24 cellular contexts compared by ENCODE assay signal in genomic region chr7:66348531-66348930, GRCh38.
DNase-seq lines count a peak whose midpoint lies in the region; ATAC-seq and TF ChIP-seq lines count a peak whose summit lies in the region.
"Had no signal": no experiment of that assay in that cellular context is flagged by ENCODE, and none has a peak within 500 bp of the region (broad histone marks: within the 10 kb centered on the region; RNA-seq: fewer than 3 reads in every experiment).

No MANE protein-coding gene starts in this region.

- 16 to 26% (median 19%) methylated on average over 4 of the region's 4 CpGs for WGBS in spleen, 5 donors

- H3K9me3 ChIP-seq in lower lobe of right lung, result no peaks in the 10 kb centered on the region
- H3K9me3 ChIP-seq in spleen, result peaks cover 0 to 10% (median 4%) of the 10 kb centered on the region in 8 donors
- H3K9me3 ChIP-seq: testis had no signal

- ATAC-seq in lower lobe of right lung (peak in 1 of 2 donors; percentile 18), HG03457 (IDR thresholded peaks at IDR 0.05; ENCODE audit: unreplicated experiment) (no peak)
- ATAC-seq: activated naive CD8-positive, alpha-beta T cell treated with anti-CD3 and anti-CD28 coated beads, Interleukin-2, amount 50 U/mL, for 24 hours; T-cell had no signal

- TF ChIP-seq POLR2A in NB4 (IDR thresholded peaks at IDR 0.05; ENCODE audit: extremely low read depth, insufficient read length) (no peak), spleen (IDR thresholded peaks at IDR 0.05) (no peak)

- in situ Hi-C loops in KBM-7 (cut with MboI; ENCODE audit: low pct_unique_long_range_greater_than_20kb, low sequenced_read_pairs), result no loop called here

- H3K4me3 ChIP-seq in NB4 (ENCODE audit: low read depth, low read length) (peak overlapping the region; percentile 18), choroid plexus epithelial cell (ENCODE audit: low read depth, low read length) (no peak overlapping the region), lower lobe of right lung (no peak overlapping the region), spleen (no peak overlapping the region)
- H3K4me3 ChIP-seq: cardiac muscle cell, dorsolateral prefrontal cortex, neural progenitor cell, testis had no signal

- TF ChIP-seq CTCF in NB4 (IDR thresholded peaks at IDR 0.05; ENCODE audit: low read depth, low read length) (no peak), choroid plexus epithelial cell (conservative IDR thresholded peaks at IDR 0.05; ENCODE audit: low read depth, low read length) (no peak), lower lobe of right lung (IDR thresholded peaks at IDR 0.05) (no peak), spleen (IDR thresholded peaks at IDR 0.05 in 8 of 11, conservative IDR thresholded peaks at IDR 0.05 in 3 of 11) (no peak)

- DNase-seq in NB4 (ENCODE audit: low read depth), result peak; percentile 69
- DNase-seq in choroid plexus epithelial cell (ENCODE audit: low read depth), result peak; percentile 58
- DNase-seq in lower lobe of right lung, result no peak
- no peak for DNase-seq in spleen
- DNase-seq in KBM-7, result no peak
- no peak for DNase-seq in dedifferentiated amniotic fluid mesenchymal stem cell (ENCODE audit: extremely low spot score)
- no peak for DNase-seq in substantia nigra (lab: John Stamatoyannopoulos, UW)
- DNase-seq: activated CD4-positive, alpha-beta T cell treated with anti-CD3 and anti-CD28 coated beads, Interleukin-2, amount 50 U/mL, for 1 hour; activated effector memory CD4-positive, alpha-beta T cell treated with anti-CD3 and anti-CD28 coated beads, Interleukin-2, amount 50 U/mL, for 16 hours; activated naive CD8-positive, alpha-beta T cell treated with anti-CD3 and anti-CD28 coated beads, Interleukin-2, amount 50 U/mL, for 24 hours; CD4-positive, alpha-beta memory T cell; dorsolateral prefrontal cortex; glutamatergic neuron; left colon; MM.1S; NCI-H1694 treated with DMSO at 0.1 percent for 48 hours; NCI-H774; retina; SHP77; T-cell; testis had no signal

- peak overlapping the region; percentile 42 for H3K27ac ChIP-seq in lower lobe of right lung
- peak overlapping the region in 6 of 8 donors; percentile 31 to 88 (median 57) for H3K27ac ChIP-seq in spleen
- H3K27ac ChIP-seq in substantia nigra (ENCODE audit: low read depth, low read length, poor library complexity, severe bottlenecking), result no peak overlapping the region
- H3K27ac ChIP-seq: cardiac muscle cell, neural progenitor cell had no signal

- H3K36me3 ChIP-seq in lower lobe of right lung, result no peaks in the 10 kb centered on the region
- H3K36me3 ChIP-seq in spleen, result peaks cover 0 to 3% (median 0%) of the 10 kb centered on the region in 6 donors
- H3K36me3 ChIP-seq: cardiac muscle cell, neural progenitor cell had no signal

- H3K27me3 ChIP-seq in lower lobe of right lung (ENCODE audit: low read depth), result no peaks in the 10 kb centered on the region
- H3K27me3 ChIP-seq in spleen (replicated peaks in 1 of 7), result no peaks in the 10 kb centered on the region
- H3K27me3 ChIP-seq: cardiac muscle cell, dorsolateral prefrontal cortex, neural progenitor cell, testis had no signal

- peaks cover 22% of the 10 kb centered on the region for H3K4me1 ChIP-seq in lower lobe of right lung
- peaks cover 0 to 33% (median 12%) of the 10 kb centered on the region in 6 donors for H3K4me1 ChIP-seq in spleen

- intact Hi-C loops in lower lobe of right lung (cut with DNase I) (no loop called here), spleen (cut with DNase I; ENCODE audit: low total_unique reads) (no loop called here)

Comparison
In these comparisons a context has a peak if more than half of its experiments do, and no peak if none do; other contexts are left out.
1. DNase-seq: peak in NB4 (single experiment) and choroid plexus epithelial cell (single experiment); none in lower lobe of right lung (single experiment), spleen (single experiment), KBM-7 (single experiment), dedifferentiated amniotic fluid mesenchymal stem cell (single experiment) and substantia nigra (0 of 49).